In the genomic region with DNA sequence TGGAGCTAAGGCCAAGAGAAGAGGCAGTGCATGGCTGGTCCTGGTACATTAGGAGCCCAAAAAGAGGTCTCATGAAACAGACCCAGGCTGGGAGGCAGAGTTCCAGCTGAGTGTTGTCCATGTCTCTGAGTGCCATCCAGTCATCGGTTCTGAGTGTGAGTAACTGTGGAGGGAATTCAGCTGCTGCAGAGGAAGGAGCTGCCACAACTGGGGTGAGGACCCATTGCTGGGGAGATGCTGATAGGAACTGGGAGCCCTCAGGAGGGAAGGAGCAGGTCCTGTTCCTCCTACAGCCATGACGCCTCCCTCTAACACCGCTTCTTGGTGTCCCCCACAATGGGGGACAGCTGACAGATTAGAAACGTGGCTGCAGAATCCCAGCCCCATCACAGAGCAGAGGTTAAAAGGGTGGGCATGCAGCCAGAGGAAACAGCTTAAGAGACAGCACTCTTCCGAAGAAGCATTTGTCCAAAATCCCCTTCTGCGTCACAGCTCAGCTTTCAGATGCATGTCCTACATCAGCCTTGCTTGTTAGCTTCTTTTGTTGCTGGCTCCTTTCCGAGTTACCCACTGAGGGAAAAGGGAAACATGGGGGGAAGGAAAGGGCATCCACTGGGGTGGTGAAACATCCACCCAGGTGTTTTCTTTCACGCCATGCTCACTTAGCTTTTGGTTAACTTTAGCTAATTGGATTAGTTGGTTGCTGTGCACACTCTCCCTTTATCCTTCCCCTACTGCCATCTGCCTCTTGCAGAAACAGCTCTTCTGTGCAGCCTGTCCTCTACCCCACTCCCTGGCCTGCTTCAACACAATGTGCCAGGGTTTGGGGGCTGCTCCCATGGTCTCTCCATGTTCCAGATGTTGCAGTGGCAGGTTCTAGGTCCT, we compare ENCODE assay signal across 32 cellular contexts.
A peak's percentile ranks its signal among the peaks of the same experiment; 100 is the strongest.
DNase-seq lines count a peak whose midpoint lies in the region; ATAC-seq and TF ChIP-seq lines count a peak whose summit lies in the region.
"Had no signal": no experiment of that assay in that cellular context is flagged by ENCODE, and none has a peak within 500 bp of the region (broad histone marks: within the 10 kb centered on the region; RNA-seq: fewer than 3 reads in every experiment).

No MANE protein-coding gene starts in this region.

- no peak overlapping the region for H2AFZ ChIP-seq in neural progenitor cell (replicated peaks)

- H3K27ac Mint-ChIP-seq in endodermal cell (no peak overlapping the region), neural progenitor cell (peak overlapping the region; percentile 5)
- H3K27ac Mint-ChIP-seq: activated naive CD8-positive, alpha-beta T cell; CD4-positive, alpha-beta T cell; effector memory CD8-positive, alpha-beta T cell; stimulated activated naive CD8-positive, alpha-beta T cell treated with anti-CD3 and anti-CD28 coated beads, Interleukin-15, Interleukin-2, amounts not matched to agents 100 ng/mL and 50 ng/mL, for 24 hours had no signal

- no peak for TF ChIP-seq CTCF in endodermal cell (conservative IDR thresholded peaks at IDR 0.05)
- TF ChIP-seq CTCF in neural progenitor cell (IDR thresholded peaks at IDR 0.05) = no peak

- H3K27ac ChIP-seq in endodermal cell (ENCODE audit: low read depth, low read length) (no peak overlapping the region), neural progenitor cell (peak overlapping the region; percentile 38)
- H3K27ac ChIP-seq: colonic mucosa, lower lobe of right lung, ovary, testis, VCaP had no signal

- WGBS in endodermal cell (ENCODE audit: insufficient coverage in 1 of 2, insufficient read length in 1 of 2), 2 experiments = 87 to 92% methylated on average over 3 to 8 of the region's 8 CpGs

- H3K9ac ChIP-seq in endodermal cell (ENCODE audit: extremely low read depth, low read length, poor library complexity, severe bottlenecking) (no peak overlapping the region), neural progenitor cell (no peak overlapping the region)

- no peaks in the 10 kb centered on the region for H3K79me2 ChIP-seq in neural progenitor cell (ENCODE audit: low read depth)

- H3K4me1 ChIP-seq in endodermal cell (ENCODE audit: control insufficient read depth, insufficient read depth, low read length) (no peaks in the 10 kb centered on the region), neural progenitor cell (peaks cover 13% of the 10 kb centered on the region)
- H3K4me1 ChIP-seq: colonic mucosa, lower lobe of right lung, testis had no signal

- H3F3A ChIP-seq in neural progenitor cell (ENCODE audit: low read depth) = peaks cover 7% of the 10 kb centered on the region

- no peaks in the 10 kb centered on the region for H3K36me3 ChIP-seq in endodermal cell (ENCODE audit: control insufficient read depth, insufficient read depth, low read length)
- no peaks in the 10 kb centered on the region for H3K36me3 ChIP-seq in neural progenitor cell
- H3K36me3 ChIP-seq: colonic mucosa, lower lobe of right lung, ovary had no signal

- H3K4me2 ChIP-seq in neural progenitor cell = peak overlapping the region; percentile 43

- H3K9me3 ChIP-seq in endodermal cell (ENCODE audit: control insufficient read depth, low read length) (peaks cover 3% of the 10 kb centered on the region), neural progenitor cell (ENCODE audit: low read depth) (no peaks in the 10 kb centered on the region)
- H3K9me3 ChIP-seq: colonic mucosa, lower lobe of right lung, ovary, testis had no signal

- H3K27me3 ChIP-seq in endodermal cell (ENCODE audit: control insufficient read depth, insufficient read depth, low read length, poor library complexity, severe bottlenecking) = no peaks in the 10 kb centered on the region
- H3K27me3 ChIP-seq in neural progenitor cell = no peaks in the 10 kb centered on the region
- H3K27me3 ChIP-seq: colonic mucosa, ovary, testis had no signal

- no peak for TF ChIP-seq POLR2A in GM18505 (IDR thresholded peaks at IDR 0.05; ENCODE audit: borderline replicate concordance, extremely low read depth, insufficient read depth, insufficient read length)

- H3K4me3 ChIP-seq in endodermal cell (ENCODE audit: low read length) = no peak overlapping the region
- no peak overlapping the region for H3K4me3 ChIP-seq in neural progenitor cell
- H3K4me3 ChIP-seq: colonic mucosa, lower lobe of right lung, ovary, testis had no signal

- H3K27me3 Mint-ChIP-seq in endodermal cell (ENCODE audit: insufficient read depth) = peaks cover 10% of the 10 kb centered on the region
- peaks cover 5% of the 10 kb centered on the region for H3K27me3 Mint-ChIP-seq in neural progenitor cell (ENCODE audit: insufficient read depth, low read depth)
- H3K27me3 Mint-ChIP-seq: CD4-positive, alpha-beta T cell had no signal

- H3K9me3 Mint-ChIP-seq in endodermal cell = no peaks in the 10 kb centered on the region
- peaks cover 8% of the 10 kb centered on the region for H3K9me3 Mint-ChIP-seq in neural progenitor cell

- DNase-seq in D341Med (ENCODE audit: low spot score) = peak; percentile 78
- peak; percentile 98 for DNase-seq in NCI-H524 treated with DMSO at 0.1 percent for 48 hours (lab: John Stamatoyannopoulos, UW)
- DNase-seq in endodermal cell = peak; percentile 16
- DNase-seq in neural progenitor cell (ENCODE audit: low spot score) = peak; percentile 23
- DNase-seq in NCI-H2227 (lab: John Stamatoyannopoulos, UW; ENCODE audit: unreplicated experiment) = no peak
- DNase-seq in NCI-H2227 treated with DMSO at 0.1 percent for 48 hours (lab: John Stamatoyannopoulos, UW) = no peak
- DNase-seq: activated CD4-positive, alpha-beta T cell treated with anti-CD3 and anti-CD28 coated beads for 4 hours; activated effector memory CD4-positive, alpha-beta T cell treated with Interleukin-2 at 50 U/mL for 16 hours; anterior cingulate cortex; CD4-positive, alpha-beta T cell; colonic mucosa; effector memory CD8-positive, alpha-beta T cell; EL; foreskin fibroblast; KBM-7; lower lobe of right lung; NCI-H1092 treated with DMSO at 0.1 percent for 48 hours; NCI-H187 treated with DMSO at 0.1 percent for 48 hours; NCI-H748 treated with DMSO at 0.1 percent for 48 hours; ovary; SHP77 treated with DMSO at 0.1 percent for 48 hours; small intestine; stimulated activated CD4-positive, alpha-beta T cell treated with anti-CD3 and anti-CD28 coated beads, Interleukin-2, amount 100 ng/mL, for 24 hours; SW 1271; T1000; testis had no signal

- no peaks in the 10 kb centered on the region for H4K20me1 ChIP-seq in neural progenitor cell (ENCODE audit: low read depth)

- H3K4me3 Mint-ChIP-seq in endodermal cell (no peak overlapping the region), neural progenitor cell (no peak overlapping the region)
- H3K4me3 Mint-ChIP-seq: activated naive CD8-positive, alpha-beta T cell; CD4-positive, alpha-beta T cell; effector memory CD8-positive, alpha-beta T cell; nephron; stimulated activated naive CD8-positive, alpha-beta T cell treated with anti-CD3 and anti-CD28 coated beads, Interleukin-15, Interleukin-2, amounts not matched to agents 100 ng/mL and 50 ng/mL, for 24 hours had no signal

- H3K36me3 Mint-ChIP-seq in endodermal cell (ENCODE audit: low read depth) (no peaks in the 10 kb centered on the region), neural progenitor cell (no peaks in the 10 kb centered on the region)

- H3K4me1 Mint-ChIP-seq in endodermal cell (no peaks in the 10 kb centered on the region), neural progenitor cell (peaks cover 10% of the 10 kb centered on the region)

- ATAC-seq in GM21737 (IDR thresholded peaks at IDR 0.05; ENCODE audit: unreplicated experiment) (no peak), GM18505 (IDR thresholded peaks at IDR 0.05; ENCODE audit: unreplicated experiment) (no peak)
- ATAC-seq: effector memory CD8-positive, alpha-beta T cell had no signal

Comparison
In these comparisons a context has a peak if more than half of its experiments do, and no peak if none do; other contexts are left out.
1. DNase-seq: peak in D341Med (single experiment), NCI-H524 treated with DMSO at 0.1 percent for 48 hours (single experiment), endodermal cell (single experiment) and neural progenitor cell (single experiment); none in NCI-H2227 (single experiment) and NCI-H2227 treated with DMSO at 0.1 percent for 48 hours (single experiment).